In genomic region chr2:12717191-12717987, GRCh38 we compare ENCODE assay signal across 7 cellular contexts. TPM values are rescaled to one million over a fixed set of nuclear protein-coding genes. Genes with fewer than 3 reads are reported as not detected.
DNase-seq lines count a peak whose midpoint lies in the region; ATAC-seq, FAIRE-seq and TF ChIP-seq lines count a peak whose summit lies in the region.

No MANE protein-coding gene starts in this region.

- H3K4me3 Mint-ChIP-seq in activated naive CD8-positive, alpha-beta T cell treated with anti-CD3 and anti-CD28 coated beads, Interleukin-2, amount 50 U/mL, for 24 hours = peak overlapping the region; percentile 87
- H3K4me3 Mint-ChIP-seq in progenitor cell of endocrine pancreas (ENCODE audit: low read depth) = peak overlapping the region; percentile 98

- no peaks in the 10 kb centered on the region for H3K36me3 Mint-ChIP-seq in activated naive CD8-positive, alpha-beta T cell treated with anti-CD3 and anti-CD28 coated beads, Interleukin-2, amount 50 U/mL, for 24 hours (ENCODE audit: low read depth)
- peaks cover 2% of the 10 kb centered on the region for H3K36me3 Mint-ChIP-seq in progenitor cell of endocrine pancreas (ENCODE audit: insufficient read depth)

- peak overlapping the region; percentile 68 for H3K27ac Mint-ChIP-seq in activated naive CD8-positive, alpha-beta T cell treated with anti-CD3 and anti-CD28 coated beads, Interleukin-2, amount 50 U/mL, for 24 hours
- peak overlapping the region; percentile 94 for H3K27ac Mint-ChIP-seq in progenitor cell of endocrine pancreas

- no peak for TF ChIP-seq POLR2A in GM12892 (IDR thresholded peaks at IDR 0.05; ENCODE audit: low read depth, low read length)

- DNase-seq in GM12892 (ENCODE audit: insufficient read length) = peak; percentile 43
- peak; percentile 38 for DNase-seq in KG1 (lab: John Stamatoyannopoulos, UW)
- peak; percentile 62 for DNase-seq in activated naive CD8-positive, alpha-beta T cell treated with anti-CD3 and anti-CD28 coated beads, Interleukin-2, amount 50 U/mL, for 24 hours
- peak; percentile 78 for DNase-seq in cardiac septum (ENCODE audit: low spot score)
- peak; percentile 49 for DNase-seq in progenitor cell of endocrine pancreas (ENCODE audit: low spot score, unreplicated experiment)
- no peak for DNase-seq in omental fat pad (ENCODE audit: low spot score)

- intact Hi-C loops in cardiac septum (cut with DNase I) = loop anchor here (1.0 to 5.0 kb wide), 9 partner anchors 101 to 887 kb away; no protein-coding TSS in a partner anchor

- TF ChIP-seq CTCF in progenitor cell of endocrine pancreas (IDR thresholded peaks at IDR 0.05; ENCODE audit: unreplicated experiment) (peak; percentile 57), omental fat pad (IDR thresholded peaks at IDR 0.05) (no peak)

- no peak for FAIRE-seq in GM12892 (lab: Jason Lieb, UNC)

- no peaks in the 10 kb centered on the region for H3K9me3 Mint-ChIP-seq in activated naive CD8-positive, alpha-beta T cell treated with anti-CD3 and anti-CD28 coated beads, Interleukin-2, amount 50 U/mL, for 24 hours
- no peaks in the 10 kb centered on the region for H3K9me3 Mint-ChIP-seq in progenitor cell of endocrine pancreas (ENCODE audit: low read depth)

- peaks cover 2% of the 10 kb centered on the region for H3K27me3 Mint-ChIP-seq in activated naive CD8-positive, alpha-beta T cell treated with anti-CD3 and anti-CD28 coated beads, Interleukin-2, amount 50 U/mL, for 24 hours
- no peaks in the 10 kb centered on the region for H3K27me3 Mint-ChIP-seq in progenitor cell of endocrine pancreas

- ATAC-seq in SK-N-SH treated with all-trans-retinoic acid at 6 μM for 48 hours = peak; percentile 37
- peak; percentile 33 for ATAC-seq in activated naive CD8-positive, alpha-beta T cell treated with anti-CD3 and anti-CD28 coated beads, Interleukin-2, amount 50 U/mL, for 24 hours
- ATAC-seq in omental fat pad (ENCODE audit: low FRiP score) = no peak

- peaks cover 53% of the 10 kb centered on the region for H3K4me1 Mint-ChIP-seq in activated naive CD8-positive, alpha-beta T cell treated with anti-CD3 and anti-CD28 coated beads, Interleukin-2, amount 50 U/mL, for 24 hours
- peaks cover 29% of the 10 kb centered on the region for H3K4me1 Mint-ChIP-seq in progenitor cell of endocrine pancreas (ENCODE audit: low read depth)

TF ChIP-seq in SK-N-SH treated with all-trans-retinoic acid at 6 μM for 48 hours, 23 proteins besides CTCF, POLR2A, EP300 and RAD21:
- TF ChIP-seq ZNF70 (CRISPR knock-in tag; IDR thresholded peaks at IDR 0.05) (no peak), BACH2 (CRISPR knock-in tag; IDR thresholded peaks at IDR 0.05; ENCODE audit: borderline replicate concordance) (no peak), PATZ1 (CRISPR knock-in tag; IDR thresholded peaks at IDR 0.05; ENCODE audit: borderline replicate concordance) (peak; percentile 82; the same call in 1 of the 2 replicates)

RNA-seq across cellular contexts. Expression of gene TRIB2, which starts 0.7 kb away (rescaled TPM):
- polyA plus RNA-seq in GM12892 (2012; ENCODE audit: missing spikeins) = 2.2 TPM
- total RNA-seq in cardiac septum = 49.9 TPM
- total RNA-seq in progenitor cell of endocrine pancreas = 56.6 and 57.8 TPM in 2 replicates
- 100 to 1,000 TPM in 1 of 4 donors, 10 to 100 TPM in 3; 27.8 to 144 (median 63.2) TPM for total RNA-seq in omental fat pad
